In the genomic region with DNA sequence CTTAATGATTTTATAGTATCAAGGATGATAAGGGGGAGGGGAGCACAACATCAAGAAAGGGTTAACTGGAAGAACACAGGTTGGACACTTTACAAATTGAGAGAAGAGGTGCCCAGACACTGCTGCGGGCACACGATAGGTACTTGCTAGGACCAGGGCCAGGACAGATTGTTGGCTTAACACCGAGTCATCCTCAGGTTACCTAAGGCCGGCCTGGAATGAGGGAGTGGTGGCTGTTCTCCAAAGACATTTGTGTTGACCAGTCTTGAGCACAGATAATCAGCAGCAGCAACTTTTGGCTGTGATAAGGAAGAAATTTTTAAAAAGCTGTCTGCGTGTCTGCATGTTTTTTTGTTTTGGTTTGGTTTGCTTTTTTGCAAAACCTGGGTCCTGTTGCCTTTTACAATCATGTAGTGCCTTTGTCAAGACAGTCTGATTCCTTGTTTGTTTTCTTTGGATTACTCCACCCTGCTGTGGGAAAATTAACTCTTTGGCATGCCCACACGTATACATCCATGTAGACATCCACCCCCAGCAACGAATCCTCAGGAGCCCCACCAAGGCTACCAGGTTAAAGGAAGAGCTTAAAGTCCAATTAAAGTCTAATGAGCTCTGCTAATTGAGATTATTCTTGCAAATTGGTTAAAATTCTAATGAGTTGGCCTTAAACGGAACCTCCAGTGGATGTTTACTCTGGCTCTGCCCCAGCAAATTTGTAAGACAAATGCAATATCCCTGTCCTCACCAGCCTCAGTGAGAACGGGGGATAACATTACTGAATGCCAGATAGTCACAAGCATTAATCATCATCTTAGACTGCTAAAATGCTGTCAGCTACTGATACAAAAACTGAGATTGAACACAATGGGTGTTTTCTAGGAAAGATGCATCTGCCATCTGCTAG, we compare ENCODE assay signal across 11 cellular contexts.
DNase-seq lines count a peak whose midpoint lies in the region; ATAC-seq and TF ChIP-seq lines count a peak whose summit lies in the region.
"Had no signal": no experiment of that assay in that cellular context is flagged by ENCODE, and none has a peak within 500 bp of the region (broad histone marks: within the 10 kb centered on the region; RNA-seq: fewer than 3 reads in every experiment).

No MANE protein-coding gene starts in this region.

- H3K4me2 ChIP-seq in mammary epithelial cell (ENCODE audit: insufficient read depth, low read depth, low read length): peak overlapping the region; percentile 72

- WGBS in mammary epithelial cell (ENCODE audit: low coverage, missing lambda C conversion rate): 1% methylated on average over 9 of the region's 9 CpGs

- H3K4me3 ChIP-seq in mammary epithelial cell (replicated peaks in 1 of 3; ENCODE audit: insufficient read depth in 1 of 3, low read depth in 2 of 3, low read length in 3 of 3) (no peak overlapping the region), mucosa of descending colon (no peak overlapping the region), ascending aorta (no peak overlapping the region)
- H3K4me3 ChIP-seq: ovary had no signal

- DNase-seq in NCI-H1105 (lab: John Stamatoyannopoulos, UW): peak; percentile 57
- DNase-seq in mammary epithelial cell: peak; percentile 78
- DNase-seq in mucosa of descending colon: peak in 1 of 3 donors; percentile 53
- DNase-seq in stimulated activated naive CD4-positive, alpha-beta T cell (lab: John Stamatoyannopoulos, UW): no peak
- no peak for DNase-seq in ascending aorta (ENCODE audit: low spot score in 2 of 2)
- DNase-seq in GDM1 (lab: John Stamatoyannopoulos, UW): no peak
- DNase-seq in NCI-H1436 treated with DMSO at 0.1 percent for 48 hours (lab: John Stamatoyannopoulos, UW): no peak
- DNase-seq: DMS79 treated with DMSO at 0.1 percent for 48 hours, ovary had no signal

- H4K20me1 ChIP-seq in mammary epithelial cell (ENCODE audit: insufficient read depth, low read length): no peaks in the 10 kb centered on the region

- BruUV-seq in mammary epithelial cell (replicated peaks; lab: Mats Ljungman, UMichigan): no TSS peak

- peak overlapping the region; percentile 28 for H2AFZ ChIP-seq in mammary epithelial cell (ENCODE audit: low read depth, low read length)

- H3K36me3 ChIP-seq in mammary epithelial cell (ENCODE audit: insufficient read depth, low read length) (no peaks in the 10 kb centered on the region), mucosa of descending colon (ENCODE audit: low read depth) (no peaks in the 10 kb centered on the region), ascending aorta (no peaks in the 10 kb centered on the region)
- H3K36me3 ChIP-seq: ovary had no signal

- CTCF ChIA-PET in mammary epithelial cell (lab: Charles Lee; ENCODE audit: low non-redundant PET): interaction anchor here (0.7 kb wide), 1 partner anchor 345 kb away, joined by 3 read pairs; no protein-coding TSS in a partner anchor

- peaks cover 61% of the 10 kb centered on the region for H3K4me1 ChIP-seq in mammary epithelial cell (ENCODE audit: insufficient read depth, low read length)
- peaks cover 18% of the 10 kb centered on the region for H3K4me1 ChIP-seq in mucosa of descending colon (ENCODE audit: low read depth)
- H3K4me1 ChIP-seq in ascending aorta: peaks cover 3 to 16% of the 10 kb centered on the region in 2 donors

- in situ Hi-C loops in mammary epithelial cell (cut with MboI; ENCODE audit: low sequenced_read_pairs in 2 of 2): loop anchor here in 1 of 2 donors (10.0 kb wide), 1 partner anchor 71 kb away; no protein-coding TSS in a partner anchor

- peak; percentile 50 for ATAC-seq in mucosa of descending colon

- H3K27me3 ChIP-seq in mammary epithelial cell (ENCODE audit: insufficient read depth, low read length) (no peaks in the 10 kb centered on the region), ascending aorta (no peaks in the 10 kb centered on the region)
- H3K27me3 ChIP-seq: ovary had no signal

- dilution Hi-C loops in mammary epithelial cell (cut with HindIII; ENCODE audit: low sequenced_read_pairs): no loop called here

- H3K27ac ChIP-seq in C4-2B (peak overlapping the region; percentile 62), mammary epithelial cell (ENCODE audit: insufficient read depth, low read depth, low read length) (peak overlapping the region; percentile 66), ascending aorta (no peak overlapping the region)
- H3K27ac ChIP-seq: HL-60, ovary had no signal

- H3K9me3 ChIP-seq in mammary epithelial cell (replicated peaks; ENCODE audit: insufficient read depth, low read length) (no peaks in the 10 kb centered on the region), mucosa of descending colon (no peaks in the 10 kb centered on the region), ascending aorta (no peaks in the 10 kb centered on the region)
- H3K9me3 ChIP-seq: ovary had no signal

- no peaks in the 10 kb centered on the region for H3K79me2 ChIP-seq in mammary epithelial cell (ENCODE audit: insufficient read depth, low read length)

- intact Hi-C loops in mammary epithelial cell (cut with micrococcal nuclease) (loop anchor here (1.0 to 10.0 kb wide), 4 partner anchors 29 to 429 kb away; no protein-coding TSS in a partner anchor), mucosa of descending colon (cut with DNase I, micrococcal nuclease) (no loop called here), ascending aorta (cut with DNase I) (loop anchor here (10.0 kb wide), 1 partner anchor 311 kb away; no protein-coding TSS in a partner anchor)

- TF ChIP-seq CTCF in C4-2B (conservative IDR thresholded peaks at IDR 0.05) (no peak), mammary epithelial cell (conservative IDR thresholded peaks at IDR 0.05 in 1 of 2, IDR thresholded peaks at IDR 0.05 in 1 of 2; ENCODE audit: extremely low read depth in 1 of 2, insufficient read depth in 1 of 2, low read depth in 1 of 2, low read length in 2 of 2) (no peak), mucosa of descending colon (IDR thresholded peaks at IDR 0.05) (no peak), ascending aorta (IDR thresholded peaks at IDR 0.05) (no peak)

- H3K9ac ChIP-seq in mammary epithelial cell (ENCODE audit: insufficient read depth, low read length): peak overlapping the region; percentile 41

Comparison
In these comparisons a context has a peak if more than half of its experiments do, and no peak if none do; other contexts are left out.
1. H3K27ac ChIP-seq: peak in C4-2B (single experiment) and mammary epithelial cell (single experiment); none in ascending aorta (0 of 2).
2. DNase-seq: peak in NCI-H1105 (single experiment) and mammary epithelial cell (single experiment); none in stimulated activated naive CD4-positive, alpha-beta T cell (0 of 6), ascending aorta (0 of 2), GDM1 (single experiment) and NCI-H1436 treated with DMSO at 0.1 percent for 48 hours (single experiment).
3. intact Hi-C loops: an anchor here in mammary epithelial cell (1.0 to 10.0 kb wide) and ascending aorta (10.0 kb wide); none called in mucosa of descending colon.